ENCODE assay signal across 8 cellular contexts in genomic region chr3:28347374-28348285, GRCh38. TPM values are rescaled to one million over a fixed set of nuclear protein-coding genes. Genes with fewer than 3 reads are reported as not detected.
DNase-seq lines count a peak whose midpoint lies in the region; ATAC-seq and TF ChIP-seq lines count a peak whose summit lies in the region.

No MANE protein-coding gene starts in this region.

- 14% methylated on average over 17 of the region's 17 CpGs for WGBS in liver
- WGBS in thymus, result 52% methylated on average over 17 of the region's 17 CpGs

- no peak for TF ChIP-seq CTCF in breast epithelium (IDR thresholded peaks at IDR 0.05)
- no peak for TF ChIP-seq CTCF in liver (IDR thresholded peaks at IDR 0.05; ENCODE audit: low read depth, low read length, missing input control)

- no peak for TF ChIP-seq POLR2A in breast epithelium (IDR thresholded peaks at IDR 0.05)

- H3K9me3 ChIP-seq in breast epithelium (peaks cover 0 to 7% of the 10 kb centered on the region in 2 donors), liver (ENCODE audit: control insufficient read depth in 4 of 4, low read length in 3 of 4) (peaks cover 0 to 7% (median 2%) of the 10 kb centered on the region in 4 donors), thymus (ENCODE audit: control insufficient read depth) (no peaks in the 10 kb centered on the region)

- H3K36me3 ChIP-seq in breast epithelium, result no peaks in the 10 kb centered on the region
- H3K36me3 ChIP-seq in liver (ENCODE audit: control insufficient read depth in 4 of 4, insufficient read depth in 3 of 4, low read depth in 1 of 4, low read length in 3 of 4), result no peaks in the 10 kb centered on the region
- no peaks in the 10 kb centered on the region for H3K36me3 ChIP-seq in thymus (ENCODE audit: control insufficient read depth, insufficient read depth)

- no peak for ATAC-seq in HG03025 (IDR thresholded peaks at IDR 0.05; ENCODE audit: low FRiP score, unreplicated experiment)

- H3K27me3 ChIP-seq in breast epithelium (no peaks in the 10 kb centered on the region), liver (ENCODE audit: control insufficient read depth in 4 of 4, insufficient read depth in 4 of 4, low read length in 3 of 4) (no peaks in the 10 kb centered on the region), thymus (ENCODE audit: control insufficient read depth, insufficient read depth) (no peaks in the 10 kb centered on the region)

- peak; percentile 0 for DNase-seq in Daoy (ENCODE audit: low read depth)
- DNase-seq in NAMALWA (ENCODE audit: low spot score), result peak; percentile 11
- no peak for DNase-seq in breast epithelium (ENCODE audit: low spot score in 2 of 2)
- DNase-seq in activated CD4-positive, alpha-beta T cell treated with anti-CD3 and anti-CD28 coated beads for 48 hours, result no peak
- DNase-seq in stimulated activated naive CD4-positive, alpha-beta T cell treated with Interleukin-2 at 50 U/mL for 16 hours (lab: John Stamatoyannopoulos, UW), result no peak

- intact Hi-C loops in breast epithelium (cut with DNase I; ENCODE audit: low total_unique reads), result no loop called here

- TF ChIP-seq RAD21 in liver (IDR thresholded peaks at IDR 0.05), result no peak

- peaks cover 0 to 5% of the 10 kb centered on the region in 2 donors for H3K4me1 ChIP-seq in breast epithelium
- H3K4me1 ChIP-seq in liver (ENCODE audit: control insufficient read depth in 4 of 4, insufficient read depth in 4 of 4, low read length in 3 of 4), result peaks cover 3 to 30% (median 5%) of the 10 kb centered on the region in 4 donors
- peaks cover 13% of the 10 kb centered on the region for H3K4me1 ChIP-seq in thymus (ENCODE audit: control insufficient read depth, insufficient read depth, low read length)

- H3K4me3 ChIP-seq in breast epithelium (peak overlapping the region; percentile 67 to 84 (median 70)), liver (ENCODE audit: low read depth in 1 of 3, low read length in 3 of 3) (peak overlapping the region; percentile 48 to 87 (median 83)), thymus (ENCODE audit: low read length) (peak overlapping the region; percentile 78)

- H3K9ac ChIP-seq in liver (ENCODE audit: low read depth in 1 of 2, low read length in 2 of 2), result peak overlapping the region; percentile 81 to 97

- H3K27ac ChIP-seq in breast epithelium (peak overlapping the region; percentile 98 to 99), liver (ENCODE audit: low read depth in 1 of 2, low read length in 2 of 2) (peak overlapping the region; percentile 98 to 100), thymus (ENCODE audit: low read depth) (peak overlapping the region; percentile 91)

TF ChIP-seq in liver, 16 proteins besides CTCF, POLR2A, EP300 and RAD21:
- TF ChIP-seq HNF4G (IDR thresholded peaks at IDR 0.05), result no peak
- peak in 1 of 2 donors; percentile 15 for TF ChIP-seq HNF4A (conservative IDR thresholded peaks at IDR 0.05)
- TF ChIP-seq ZBTB33 (IDR thresholded peaks at IDR 0.05), result no peak
- no peak for TF ChIP-seq NR2F2 (IDR thresholded peaks at IDR 0.05)
- no peak for TF ChIP-seq JUND (IDR thresholded peaks at IDR 0.05)
- TF ChIP-seq, protein P1, sequence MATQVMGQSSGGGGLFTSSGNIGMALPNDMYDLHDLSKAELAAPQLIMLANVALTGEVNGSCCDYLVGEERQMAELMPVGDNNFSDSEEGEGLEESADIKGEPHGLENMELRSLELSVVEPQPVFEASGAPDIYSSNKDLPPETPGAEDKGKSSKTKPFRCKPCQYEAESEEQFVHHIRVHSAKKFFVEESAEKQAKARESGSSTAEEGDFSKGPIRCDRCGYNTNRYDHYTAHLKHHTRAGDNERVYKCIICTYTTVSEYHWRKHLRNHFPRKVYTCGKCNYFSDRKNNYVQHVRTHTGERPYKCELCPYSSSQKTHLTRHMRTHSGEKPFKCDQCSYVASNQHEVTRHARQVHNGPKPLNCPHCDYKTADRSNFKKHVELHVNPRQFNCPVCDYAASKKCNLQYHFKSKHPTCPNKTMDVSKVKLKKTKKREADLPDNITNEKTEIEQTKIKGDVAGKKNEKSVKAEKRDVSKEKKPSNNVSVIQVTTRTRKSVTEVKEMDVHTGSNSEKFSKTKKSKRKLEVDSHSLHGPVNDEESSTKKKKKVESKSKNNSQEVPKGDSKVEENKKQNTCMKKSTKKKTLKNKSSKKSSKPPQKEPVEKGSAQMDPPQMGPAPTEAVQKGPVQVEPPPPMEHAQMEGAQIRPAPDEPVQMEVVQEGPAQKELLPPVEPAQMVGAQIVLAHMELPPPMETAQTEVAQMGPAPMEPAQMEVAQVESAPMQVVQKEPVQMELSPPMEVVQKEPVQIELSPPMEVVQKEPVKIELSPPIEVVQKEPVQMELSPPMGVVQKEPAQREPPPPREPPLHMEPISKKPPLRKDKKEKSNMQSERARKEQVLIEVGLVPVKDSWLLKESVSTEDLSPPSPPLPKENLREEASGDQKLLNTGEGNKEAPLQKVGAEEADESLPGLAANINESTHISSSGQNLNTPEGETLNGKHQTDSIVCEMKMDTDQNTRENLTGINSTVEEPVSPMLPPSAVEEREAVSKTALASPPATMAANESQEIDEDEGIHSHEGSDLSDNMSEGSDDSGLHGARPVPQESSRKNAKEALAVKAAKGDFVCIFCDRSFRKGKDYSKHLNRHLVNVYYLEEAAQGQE (IDR thresholded peaks at IDR 0.05), result no peak
- peak; percentile 18 for TF ChIP-seq SP1 (IDR thresholded peaks at IDR 0.05)
- TF ChIP-seq EGR1 (IDR thresholded peaks at IDR 0.05; ENCODE audit: low read depth in 2 of 2), result peak in 1 of 2 donors; percentile 13
- no peak for TF ChIP-seq FOXA2 (IDR thresholded peaks at IDR 0.05)
- TF ChIP-seq, protein P2, sequence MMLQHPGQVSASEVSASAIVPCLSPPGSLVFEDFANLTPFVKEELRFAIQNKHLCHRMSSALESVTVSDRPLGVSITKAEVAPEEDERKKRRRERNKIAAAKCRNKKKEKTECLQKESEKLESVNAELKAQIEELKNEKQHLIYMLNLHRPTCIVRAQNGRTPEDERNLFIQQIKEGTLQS (IDR thresholded peaks at IDR 0.05), result peak; percentile 40
- peak; percentile 29 for TF ChIP-seq YY1 (IDR thresholded peaks at IDR 0.05)
- no peak for TF ChIP-seq GABPA (IDR thresholded peaks at IDR 0.05 in 1 of 2, conservative IDR thresholded peaks at IDR 0.05 in 1 of 2)

RNA-seq across cellular contexts. Expression of gene ZCWPW2, which starts 0.9 kb away (rescaled TPM):
- not detected in 2 replicates for total RNA-seq in Daoy (2014; rRNA removed; shearing (Covaris generic))
- total RNA-seq in breast epithelium, result 1 to 10 TPM; 1.1 to 2.3 (median 1.3) TPM
- under 1 TPM; 0.17 to 0.23 TPM for total RNA-seq in liver
- under 1 TPM; 0.15 to 0.16 TPM for polyA plus RNA-seq in liver
- polyA plus RNA-seq in thymus, result 1.4 TPM

RNA-seq across cellular contexts. Expression of gene AZI2, which starts 1.0 kb away (rescaled TPM):
- total RNA-seq in Daoy (2014; rRNA removed; shearing (Covaris generic)), result 25.6 and 38.5 TPM in 2 replicates
- 100 to 1,000 TPM in 2 of 3 donors, 10 to 100 TPM in 1; 68.6 to 193 (median 111) TPM for total RNA-seq in breast epithelium
- 10 to 100 TPM; 22.8 to 30.4 TPM for total RNA-seq in liver
- 10 to 100 TPM; 17.1 to 21.7 TPM for polyA plus RNA-seq in liver
- 77.5 TPM for polyA plus RNA-seq in thymus

Comparison
In these comparisons a context has a peak if more than half of its experiments do, and no peak if none do; other contexts are left out.
1. DNase-seq: peak in Daoy (single experiment) and NAMALWA (single experiment); none in breast epithelium (0 of 2), activated CD4-positive, alpha-beta T cell treated with anti-CD3 and anti-CD28 coated beads for 48 hours (single experiment) and stimulated activated naive CD4-positive, alpha-beta T cell treated with Interleukin-2 at 50 U/mL for 16 hours (single experiment).
2. Peak in every context shown above with its lines, with median percentiles within 50 percentile points of each other: H3K27ac ChIP-seq and H3K4me3 ChIP-seq.